In genomic region chr4:140996757-140997156, GRCh38 we compare ENCODE assay signal across 15 cellular contexts.
A peak's percentile ranks its signal among the peaks of the same experiment; 100 is the strongest.
DNase-seq lines count a peak whose midpoint lies in the region; ATAC-seq, FAIRE-seq and TF ChIP-seq lines count a peak whose summit lies in the region.
"Had no signal": no experiment of that assay in that cellular context is flagged by ENCODE, and none has a peak within 500 bp of the region (broad histone marks: within the 10 kb centered on the region; RNA-seq: fewer than 3 reads in every experiment).

No MANE protein-coding gene starts in this region.

- no peaks in the 10 kb centered on the region for H3K4me1 Mint-ChIP-seq in stimulated activated effector memory CD8-positive, alpha-beta T cell treated with anti-CD3 and anti-CD28 coated beads, Interleukin-12 subunit alpha, Interleukin-12 subunit beta, amount 100 ng/mL, for 72 hours
- no peaks in the 10 kb centered on the region for H3K4me1 Mint-ChIP-seq in CD4-positive, alpha-beta T cell (ENCODE audit: low read depth)
- H3K4me1 Mint-ChIP-seq: activated naive CD8-positive, alpha-beta T cell treated with anti-CD3 and anti-CD28 coated beads for 36 hours had no signal

- H3K9me3 ChIP-seq in AG04450 (ENCODE audit: control insufficient read depth, insufficient read depth, low read length): no peaks in the 10 kb centered on the region
- H3K9me3 ChIP-seq in CD4-positive, alpha-beta T cell (ENCODE audit: control insufficient read depth, low read length): no peaks in the 10 kb centered on the region
- H3K9me3 ChIP-seq: lower lobe of right lung, MG63, pancreas had no signal

- peak; percentile 18 for DNase-seq in AG04450 (ENCODE audit: low read depth, low spot score)
- peak; percentile 12 for DNase-seq in HTR-8/SVneo (ENCODE audit: insufficient read length, low spot score)
- peak; percentile 24 for DNase-seq in brain microvascular endothelial cell
- DNase-seq in left lobe of liver (ENCODE audit: low spot score): no peak
- no peak for DNase-seq in anterior cingulate cortex (lab: John Stamatoyannopoulos, UW)
- no peak for DNase-seq in stimulated activated effector memory CD8-positive, alpha-beta T cell treated with anti-CD3 and anti-CD28 coated beads, Interleukin-12 subunit alpha, Interleukin-12 subunit beta, amount 100 ng/mL, for 72 hours (ENCODE audit: low spot score in 2 of 2)
- DNase-seq in CD4-positive, alpha-beta T cell: no peak
- DNase-seq: activated naive CD8-positive, alpha-beta T cell treated with anti-CD3 and anti-CD28 coated beads for 36 hours; dorsolateral prefrontal cortex; lower lobe of right lung; MG63; pancreas had no signal

- H3K27ac ChIP-seq in AG04450 (ENCODE audit: low read depth, low read length) (no peak overlapping the region), brain microvascular endothelial cell (no peak overlapping the region)
- no peak overlapping the region for H3K27ac ChIP-seq in CD4-positive, alpha-beta T cell (ENCODE audit: low read depth, low read length)
- H3K27ac ChIP-seq: dorsolateral prefrontal cortex, lower lobe of right lung, pancreas had no signal

- no peaks in the 10 kb centered on the region for H3K36me3 ChIP-seq in brain microvascular endothelial cell (replicated peaks)
- H3K36me3 ChIP-seq: lower lobe of right lung, MG63, pancreas had no signal

- in situ Hi-C loops in brain microvascular endothelial cell (cut with HindIII; ENCODE audit: low pct_ligation_motif_present, low sequenced_read_pairs): no loop called here

- peaks cover 4% of the 10 kb centered on the region for H3K27me3 Mint-ChIP-seq in CD4-positive, alpha-beta T cell

- intact Hi-C loops in CD4-positive, alpha-beta T cell (cut with DNase I, micrococcal nuclease): no loop called here

- ATAC-seq in left lobe of liver (peak; percentile 20), HG03571 (IDR thresholded peaks at IDR 0.05; ENCODE audit: unreplicated experiment) (no peak)
- no peak for ATAC-seq in stimulated activated effector memory CD8-positive, alpha-beta T cell treated with anti-CD3 and anti-CD28 coated beads, Interleukin-12 subunit alpha, Interleukin-12 subunit beta, amount 100 ng/mL, for 72 hours
- ATAC-seq in CD4-positive, alpha-beta T cell (ENCODE audit: poor library complexity): no peak
- ATAC-seq: lower lobe of right lung, Right ventricle myocardium inferior had no signal

- CTCF ChIA-PET in AG04450 (lab: Charles Lee): interaction anchor here (0.6 to 4.2 kb wide), 11 partner anchors 18 to 137 kb away, joined by 3 to 40 read pairs (median 4); partner anchors contain the start of gene RNF150
- CTCF ChIA-PET in CD4-positive, alpha-beta T cell (lab: Charles Lee): no interaction called here

- POLR2A ChIA-PET in AG04450 (lab: Yijun Ruan, JAX): no interaction called here
- POLR2A ChIA-PET in CD4-positive, alpha-beta T cell (lab: Charles Lee): no interaction called here

- FAIRE-seq in HTR-8/SVneo (lab: Jason Lieb, UNC): no peak
- FAIRE-seq: pancreas had no signal

- H3K27me3 ChIP-seq in AG04450 (ENCODE audit: control insufficient read depth, insufficient read depth, low read length): no peaks in the 10 kb centered on the region
- H3K27me3 ChIP-seq in brain microvascular endothelial cell (replicated peaks): no peaks in the 10 kb centered on the region
- H3K27me3 ChIP-seq in CD4-positive, alpha-beta T cell (ENCODE audit: control insufficient read depth, insufficient read depth, low read length): peaks cover 2% of the 10 kb centered on the region
- H3K27me3 ChIP-seq: dorsolateral prefrontal cortex, MG63, pancreas had no signal

- no peak overlapping the region for H3K27ac Mint-ChIP-seq in stimulated activated effector memory CD8-positive, alpha-beta T cell treated with anti-CD3 and anti-CD28 coated beads, Interleukin-12 subunit alpha, Interleukin-12 subunit beta, amount 100 ng/mL, for 72 hours
- H3K27ac Mint-ChIP-seq in CD4-positive, alpha-beta T cell: no peak overlapping the region
- H3K27ac Mint-ChIP-seq: activated naive CD8-positive, alpha-beta T cell treated with anti-CD3 and anti-CD28 coated beads for 36 hours had no signal

- peak; percentile 53 for TF ChIP-seq CTCF in AG04450 (IDR thresholded peaks at IDR 0.05; ENCODE audit: low read depth, low read length)
- TF ChIP-seq CTCF in brain microvascular endothelial cell (IDR thresholded peaks at IDR 0.05; ENCODE audit: low read depth, low read length, missing control alignments): no peak
- TF ChIP-seq CTCF in CD4-positive, alpha-beta T cell (IDR thresholded peaks at IDR 0.05): no peak

- peaks cover 3% of the 10 kb centered on the region for H3K9me3 Mint-ChIP-seq in stimulated activated effector memory CD8-positive, alpha-beta T cell treated with anti-CD3 and anti-CD28 coated beads, Interleukin-12 subunit alpha, Interleukin-12 subunit beta, amount 100 ng/mL, for 72 hours
- peaks cover 3% of the 10 kb centered on the region for H3K9me3 Mint-ChIP-seq in CD4-positive, alpha-beta T cell

- H3K4me3 ChIP-seq in AG04450 (ENCODE audit: low read depth, low read length): no peak overlapping the region
- no peak overlapping the region for H3K4me3 ChIP-seq in brain microvascular endothelial cell (ENCODE audit: low read depth, low read length)
- H3K4me3 ChIP-seq: dorsolateral prefrontal cortex, lower lobe of right lung, MG63, pancreas had no signal

- no peak overlapping the region for H3K4me3 Mint-ChIP-seq in stimulated activated effector memory CD8-positive, alpha-beta T cell treated with anti-CD3 and anti-CD28 coated beads, Interleukin-12 subunit alpha, Interleukin-12 subunit beta, amount 100 ng/mL, for 72 hours
- no peak overlapping the region for H3K4me3 Mint-ChIP-seq in CD4-positive, alpha-beta T cell
- H3K4me3 Mint-ChIP-seq: activated naive CD8-positive, alpha-beta T cell treated with anti-CD3 and anti-CD28 coated beads for 36 hours; CD14-positive monocyte had no signal

- no peaks in the 10 kb centered on the region for H3K36me3 Mint-ChIP-seq in stimulated activated effector memory CD8-positive, alpha-beta T cell treated with anti-CD3 and anti-CD28 coated beads, Interleukin-12 subunit alpha, Interleukin-12 subunit beta, amount 100 ng/mL, for 72 hours
- H3K36me3 Mint-ChIP-seq in CD4-positive, alpha-beta T cell (ENCODE audit: low read depth): no peaks in the 10 kb centered on the region
- H3K36me3 Mint-ChIP-seq: CD14-positive monocyte had no signal

Comparison
In these comparisons a context has a peak if more than half of its experiments do, and no peak if none do; other contexts are left out.
1. DNase-seq: peak in AG04450 (single experiment), HTR-8/SVneo (single experiment) and brain microvascular endothelial cell (single experiment); none in left lobe of liver (single experiment), anterior cingulate cortex (0 of 58), stimulated activated effector memory CD8-positive, alpha-beta T cell treated with anti-CD3 and anti-CD28 coated beads, Interleukin-12 subunit alpha, Interleukin-12 subunit beta, amount 100 ng/mL, for 72 hours (0 of 2) and CD4-positive, alpha-beta T cell (0 of 10).